ENCODE assay signal across 2 cellular contexts in genomic region chr17:17090642-17091103, GRCh38.
TF ChIP-seq lines count a peak whose summit lies in the region.

No MANE protein-coding gene starts in this region.

TF ChIP-seq in IMR-90, 13 proteins besides CTCF, POLR2A, EP300 and RAD21:
- TF ChIP-seq NFE2L2 (IDR thresholded peaks at IDR 0.05; ENCODE audit: low read depth, low read length) (no peak), MAFK (IDR thresholded peaks at IDR 0.05; ENCODE audit: low read depth, low read length) (no peak), CEBPB (IDR thresholded peaks at IDR 0.05; ENCODE audit: low read depth, low read length) (no peak), RFX5 (IDR thresholded peaks at IDR 0.05; ENCODE audit: low read depth, low read length) (no peak), MXI1 (IDR thresholded peaks at IDR 0.05; ENCODE audit: borderline replicate concordance, low read depth, low read length) (no peak), BHLHE40 (IDR thresholded peaks at IDR 0.05; ENCODE audit: low read depth, low read length) (no peak), SMC3 (IDR thresholded peaks at IDR 0.05; ENCODE audit: low read depth, low read length) (no peak), MAZ (IDR thresholded peaks at IDR 0.05; ENCODE audit: borderline replicate concordance, low read depth, low read length) (no peak), CHD1 (IDR thresholded peaks at IDR 0.05; ENCODE audit: low read depth, low read length) (no peak), ELK1 (IDR thresholded peaks at IDR 0.05; ENCODE audit: borderline replicate concordance, low read depth, low read length) (no peak), FOS (IDR thresholded peaks at IDR 0.05; ENCODE audit: low read depth, low read length) (no peak), RCOR1 (IDR thresholded peaks at IDR 0.05; ENCODE audit: insufficient replicate concordance, low read length) (no peak), USF2 (IDR thresholded peaks at IDR 0.05; ENCODE audit: low read depth, low read length) (no peak)

TF ChIP-seq in liver, 16 proteins besides CTCF, POLR2A, EP300 and RAD21:
- TF ChIP-seq HNF4A (conservative IDR thresholded peaks at IDR 0.05) (peak; percentile 49), HNF4G (IDR thresholded peaks at IDR 0.05) (no peak), JUND (IDR thresholded peaks at IDR 0.05) (no peak), GABPA (IDR thresholded peaks at IDR 0.05 in 1 of 2, conservative IDR thresholded peaks at IDR 0.05 in 1 of 2) (no peak), YY1 (IDR thresholded peaks at IDR 0.05) (peak; percentile 30), RXRA (IDR thresholded peaks at IDR 0.05) (peak; percentile 47 to 78), SP1 (IDR thresholded peaks at IDR 0.05) (peak; percentile 44), FOXA1 (IDR thresholded peaks at IDR 0.05) (no peak), REST (IDR thresholded peaks at IDR 0.05) (no peak), MAX (IDR thresholded peaks at IDR 0.05) (no peak), ZBTB33 (IDR thresholded peaks at IDR 0.05) (no peak), EGR1 (IDR thresholded peaks at IDR 0.05; ENCODE audit: low read depth in 2 of 2) (no peak), TAF1 (conservative IDR thresholded peaks at IDR 0.05) (no peak), FOXA2 (IDR thresholded peaks at IDR 0.05) (no peak), ATF3 (IDR thresholded peaks at IDR 0.05) (no peak)
